13 cellular contexts compared by ENCODE assay signal in the genomic region with DNA sequence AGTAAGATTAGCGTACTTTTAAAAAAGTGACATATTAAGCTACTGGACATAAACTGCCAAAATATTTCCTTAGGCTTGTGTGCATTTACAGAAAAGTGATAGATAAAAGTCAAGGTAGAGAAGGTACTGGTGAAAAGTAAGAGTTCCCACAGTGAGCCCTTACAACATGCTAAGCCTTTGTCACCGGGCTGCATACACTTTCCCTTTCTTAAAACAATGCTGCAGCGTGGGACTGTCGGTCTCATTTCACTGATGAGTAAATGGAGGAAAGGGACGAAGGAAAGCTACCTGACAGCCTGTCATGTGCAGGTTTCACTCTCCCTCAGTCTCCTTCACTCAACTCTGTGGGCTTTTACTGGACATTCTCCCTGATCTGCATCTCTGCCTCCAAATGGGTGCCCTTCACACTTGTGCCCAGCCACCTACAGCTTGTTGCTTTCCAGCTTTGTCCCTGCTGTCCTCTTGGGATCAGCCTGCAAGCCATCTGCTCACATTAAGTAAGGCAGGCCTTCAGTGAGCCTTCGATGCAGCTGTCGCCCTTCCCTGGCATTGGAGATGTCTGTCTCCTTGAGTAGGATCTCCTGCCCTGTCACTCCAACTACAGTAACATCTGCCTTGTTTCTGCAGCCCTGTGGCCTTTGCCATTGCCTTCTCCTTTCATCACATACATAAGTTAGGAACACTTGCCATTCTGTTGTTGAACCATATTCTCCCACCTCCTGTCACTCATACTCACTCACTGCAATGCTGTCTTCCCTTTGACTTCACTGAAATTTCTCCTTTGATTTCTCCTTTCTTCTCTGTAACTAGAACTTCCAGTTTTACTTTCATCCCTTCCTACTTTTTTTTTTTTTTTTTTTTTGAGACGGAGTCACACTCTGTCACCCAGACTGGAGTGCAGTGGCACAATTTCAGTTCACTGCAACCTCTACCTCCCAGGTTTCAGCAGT. TPM values are rescaled to one million over a fixed set of nuclear protein-coding genes. Genes with fewer than 3 reads are reported as not detected.
DNase-seq lines count a peak whose midpoint lies in the region; ATAC-seq and TF ChIP-seq lines count a peak whose summit lies in the region.
"Had no signal": no experiment of that assay in that cellular context is flagged by ENCODE, and none has a peak within 500 bp of the region (broad histone marks: within the 10 kb centered on the region; RNA-seq: fewer than 3 reads in every experiment).

No MANE protein-coding gene starts in this region.

- H3K27me3 Mint-ChIP-seq in activated naive CD4-positive, alpha-beta T cell treated with anti-CD3 and anti-CD28 coated beads, Interleukin-2, amount 10 ng/mL, durations not matched to agents 7 days and 5 days = no peaks in the 10 kb centered on the region
- no peaks in the 10 kb centered on the region for H3K27me3 Mint-ChIP-seq in activated naive CD4-positive, alpha-beta T cell treated with anti-CD3 and anti-CD28 coated beads for 36 hours (ENCODE audit: low read depth)
- H3K27me3 Mint-ChIP-seq in activated CD8-positive, alpha-beta T cell treated with anti-CD3 and anti-CD28 coated beads, Interleukin-2, amount 10 ng/mL, durations not matched to agents 7 days and 5 days (ENCODE audit: low read depth) = no peaks in the 10 kb centered on the region

- H3K36me3 ChIP-seq in KMS-11 (ENCODE audit: insufficient read depth) = peaks cover 4% of the 10 kb centered on the region; the same call in 1 of the 2 replicates
- H3K36me3 ChIP-seq in neutrophil = peaks cover 63% of the 10 kb centered on the region

- intact Hi-C loops in activated naive CD4-positive, alpha-beta T cell treated with anti-CD3 and anti-CD28 coated beads for 36 hours (cut with micrococcal nuclease) = no loop called here

- POLR2A ChIA-PET in activated CD8-positive, alpha-beta T cell treated with anti-CD3 and anti-CD28 coated beads, Interleukin-2, amount 10 ng/mL, durations not matched to agents 7 days and 5 days (lab: Charles Lee) = no interaction called here

- peak overlapping the region; percentile 41 for H3K4me2 ChIP-seq in KMS-11

- no peak for DNase-seq in activated naive CD4-positive, alpha-beta T cell treated with anti-CD3 and anti-CD28 coated beads, Interleukin-2, amount 10 ng/mL, durations not matched to agents 7 days and 5 days
- DNase-seq in activated naive CD4-positive, alpha-beta T cell treated with anti-CD3 and anti-CD28 coated beads for 36 hours = no peak
- DNase-seq in activated CD8-positive, alpha-beta T cell treated with anti-CD3 and anti-CD28 coated beads, Interleukin-2, amount 10 ng/mL, durations not matched to agents 7 days and 5 days = no peak
- DNase-seq in NOMO-1 treated with dmso at 0.1 percent for 144 hours (lab: John Stamatoyannopoulos, UW; ENCODE audit: unreplicated experiment) (no peak), NCI-H1105 (lab: John Stamatoyannopoulos, UW) (no peak)
- DNase-seq in stimulated activated CD4-positive, alpha-beta T cell treated with anti-CD3 and anti-CD28 coated beads, Interleukin-12 subunit alpha, Interleukin-12 subunit beta, amount 100 ng/mL, for 4 hours = no peak
- DNase-seq: body of pancreas, HCEC 1CT, left colon, NCI-H1048 had no signal

- CTCF ChIA-PET in activated naive CD4-positive, alpha-beta T cell treated with anti-CD3 and anti-CD28 coated beads, Interleukin-2, amount 10 ng/mL, durations not matched to agents 7 days and 5 days (lab: Charles Lee) = interaction anchor here (0.9 to 1.5 kb wide), 2 partner anchors 10 to 70 kb away, joined by 3 to 4 read pairs; no protein-coding TSS in a partner anchor
- CTCF ChIA-PET in activated naive CD4-positive, alpha-beta T cell treated with anti-CD3 and anti-CD28 coated beads for 36 hours (lab: Charles Lee) = no interaction called here
- CTCF ChIA-PET in activated CD8-positive, alpha-beta T cell treated with anti-CD3 and anti-CD28 coated beads, Interleukin-2, amount 10 ng/mL, durations not matched to agents 7 days and 5 days (lab: Charles Lee) = interaction anchor here (1.2 kb wide), 1 partner anchor 19 kb away, joined by 5 read pairs; no protein-coding TSS in a partner anchor

- no peak for ATAC-seq in activated CD8-positive, alpha-beta T cell treated with anti-CD3 and anti-CD28 coated beads, Interleukin-2, amount 10 ng/mL, durations not matched to agents 7 days and 5 days
- ATAC-seq: body of pancreas had no signal

- peaks cover 48% of the 10 kb centered on the region for H3K36me3 Mint-ChIP-seq in activated naive CD4-positive, alpha-beta T cell treated with anti-CD3 and anti-CD28 coated beads, Interleukin-2, amount 10 ng/mL, durations not matched to agents 7 days and 5 days
- peaks cover 29% of the 10 kb centered on the region for H3K36me3 Mint-ChIP-seq in activated naive CD4-positive, alpha-beta T cell treated with anti-CD3 and anti-CD28 coated beads for 36 hours (ENCODE audit: low read depth)
- H3K36me3 Mint-ChIP-seq in activated CD8-positive, alpha-beta T cell treated with anti-CD3 and anti-CD28 coated beads, Interleukin-2, amount 10 ng/mL, durations not matched to agents 7 days and 5 days (ENCODE audit: low read depth) = peaks cover 41% of the 10 kb centered on the region

- no peaks in the 10 kb centered on the region for H3K27me3 ChIP-seq in KMS-11 (ENCODE audit: insufficient read depth, low read depth)
- no peaks in the 10 kb centered on the region for H3K27me3 ChIP-seq in neutrophil
- H3K27me3 ChIP-seq: body of pancreas, vagina had no signal

- peak overlapping the region; percentile 64 for H3K27ac Mint-ChIP-seq in activated naive CD4-positive, alpha-beta T cell treated with anti-CD3 and anti-CD28 coated beads, Interleukin-2, amount 10 ng/mL, durations not matched to agents 7 days and 5 days
- no peak overlapping the region for H3K27ac Mint-ChIP-seq in activated naive CD4-positive, alpha-beta T cell treated with anti-CD3 and anti-CD28 coated beads for 36 hours
- peak overlapping the region; percentile 18 for H3K27ac Mint-ChIP-seq in activated CD8-positive, alpha-beta T cell treated with anti-CD3 and anti-CD28 coated beads, Interleukin-2, amount 10 ng/mL, durations not matched to agents 7 days and 5 days

- TF ChIP-seq CTCF in KMS-11 (conservative IDR thresholded peaks at IDR 0.05; ENCODE audit: low read depth, low read length) (no peak), neutrophil (IDR thresholded peaks at IDR 0.05) (no peak)

- H3K4me1 Mint-ChIP-seq in activated naive CD4-positive, alpha-beta T cell treated with anti-CD3 and anti-CD28 coated beads, Interleukin-2, amount 10 ng/mL, durations not matched to agents 7 days and 5 days = peaks cover 16% of the 10 kb centered on the region
- peaks cover 6% of the 10 kb centered on the region for H3K4me1 Mint-ChIP-seq in activated naive CD4-positive, alpha-beta T cell treated with anti-CD3 and anti-CD28 coated beads for 36 hours (ENCODE audit: low read depth)
- peaks cover 4% of the 10 kb centered on the region for H3K4me1 Mint-ChIP-seq in activated CD8-positive, alpha-beta T cell treated with anti-CD3 and anti-CD28 coated beads, Interleukin-2, amount 10 ng/mL, durations not matched to agents 7 days and 5 days (ENCODE audit: low read depth)

- H3K9ac ChIP-seq in KMS-11 = no peak overlapping the region

- no peaks in the 10 kb centered on the region for H3K9me3 ChIP-seq in neutrophil
- H3K9me3 ChIP-seq: body of pancreas, vagina had no signal

- H3K4me1 ChIP-seq in KMS-11 (ENCODE audit: low read depth, poor library complexity, severe bottlenecking) (peaks cover 72% of the 10 kb centered on the region), neutrophil (ENCODE audit: control insufficient read depth in 1 of 2, insufficient read depth in 1 of 2, low read depth in 1 of 2, low read length in 1 of 2) (peaks cover 5 to 8% of the 10 kb centered on the region in 2 experiments)
- H3K4me1 ChIP-seq: body of pancreas, vagina had no signal

- H4K20me1 ChIP-seq in KMS-11 (ENCODE audit: insufficient read depth) = no peaks in the 10 kb centered on the region

- H2AFZ ChIP-seq in KMS-11 (ENCODE audit: low read depth) = no peak overlapping the region

- H3K79me2 ChIP-seq in KMS-11 (ENCODE audit: insufficient read depth, low read depth) = no peaks in the 10 kb centered on the region

- H3K4me3 ChIP-seq in KMS-11 (IDR thresholded peaks at IDR 0.05; ENCODE audit: insufficient read depth, low read depth, low read length) (no peak overlapping the region), neutrophil (ENCODE audit: low read depth in 1 of 2, low read length in 1 of 2) (no peak overlapping the region)
- H3K4me3 ChIP-seq: body of pancreas, vagina had no signal

- no peak overlapping the region for H3K4me3 Mint-ChIP-seq in activated naive CD4-positive, alpha-beta T cell treated with anti-CD3 and anti-CD28 coated beads, Interleukin-2, amount 10 ng/mL, durations not matched to agents 7 days and 5 days
- no peak overlapping the region for H3K4me3 Mint-ChIP-seq in activated naive CD4-positive, alpha-beta T cell treated with anti-CD3 and anti-CD28 coated beads for 36 hours
- H3K4me3 Mint-ChIP-seq in activated CD8-positive, alpha-beta T cell treated with anti-CD3 and anti-CD28 coated beads, Interleukin-2, amount 10 ng/mL, durations not matched to agents 7 days and 5 days = no peak overlapping the region

- peak overlapping the region; percentile 56; the same call in 1 of the 2 replicates for H3K27ac ChIP-seq in KMS-11
- H3K27ac ChIP-seq in neutrophil = peak overlapping the region; percentile 37
- H3K27ac ChIP-seq: body of pancreas, vagina had no signal

- H3K9me3 Mint-ChIP-seq in activated naive CD4-positive, alpha-beta T cell treated with anti-CD3 and anti-CD28 coated beads, Interleukin-2, amount 10 ng/mL, durations not matched to agents 7 days and 5 days = no peaks in the 10 kb centered on the region
- H3K9me3 Mint-ChIP-seq in activated naive CD4-positive, alpha-beta T cell treated with anti-CD3 and anti-CD28 coated beads for 36 hours = no peaks in the 10 kb centered on the region
- no peaks in the 10 kb centered on the region for H3K9me3 Mint-ChIP-seq in activated CD8-positive, alpha-beta T cell treated with anti-CD3 and anti-CD28 coated beads, Interleukin-2, amount 10 ng/mL, durations not matched to agents 7 days and 5 days (ENCODE audit: insufficient read depth)

RNA-seq across cellular contexts. Expression of gene ROPN1L, which starts 9.3 kb away (rescaled TPM):
- not detected for total RNA-seq in activated naive CD4-positive, alpha-beta T cell treated with anti-CD3 and anti-CD28 coated beads for 36 hours
- total RNA-seq in activated CD8-positive, alpha-beta T cell treated with anti-CD3 and anti-CD28 coated beads, Interleukin-2, amount 10 ng/mL, durations not matched to agents 7 days and 5 days = 1 to 10 TPM; 1.4 to 2.2 TPM
- total RNA-seq: left colon had no signal
